ENCODE assay signal across 9 cellular contexts in genomic region chr12:12985817-12986408, GRCh38. TPM values are rescaled to one million over a fixed set of nuclear protein-coding genes. Genes with fewer than 3 reads are reported as not detected.
A peak's percentile ranks its signal among the peaks of the same experiment; 100 is the strongest.
DNase-seq lines count a peak whose midpoint lies in the region; ATAC-seq, FAIRE-seq and TF ChIP-seq lines count a peak whose summit lies in the region.
"Had no signal": no experiment of that assay in that cellular context is flagged by ENCODE, and none has a peak within 500 bp of the region (broad histone marks: within the 10 kb centered on the region; RNA-seq: fewer than 3 reads in every experiment).

No MANE protein-coding gene starts in this region.

- ATAC-seq in HG03097 (IDR thresholded peaks at IDR 0.05; ENCODE audit: low FRiP score, unreplicated experiment), result no peak

- H3K9ac ChIP-seq in astrocyte (ENCODE audit: low read length), result no peak overlapping the region

- H3K4me3 ChIP-seq in HL-60 (replicated peaks; ENCODE audit: insufficient read depth, low read length), result no peak overlapping the region
- no peak overlapping the region for H3K4me3 ChIP-seq in astrocyte (ENCODE audit: insufficient read depth, low read depth, low read length)
- H3K4me3 ChIP-seq: SJSA1 had no signal

- H3K4me1 ChIP-seq in astrocyte (ENCODE audit: insufficient read depth, low read length), result no peaks in the 10 kb centered on the region
- H3K4me1 ChIP-seq: SJSA1 had no signal

- peaks cover 8% of the 10 kb centered on the region for H3K36me3 Mint-ChIP-seq in astrocyte (ENCODE audit: low read depth, unreplicated experiment)
- peaks cover 32% of the 10 kb centered on the region for H3K36me3 Mint-ChIP-seq in mesothelial cell of epicardium

- H3K4me1 Mint-ChIP-seq in astrocyte (ENCODE audit: low read depth, unreplicated experiment) (peaks cover 3% of the 10 kb centered on the region), mesothelial cell of epicardium (peaks cover 12% of the 10 kb centered on the region)

- H4K20me1 ChIP-seq in astrocyte (ENCODE audit: insufficient read depth, low read length), result no peaks in the 10 kb centered on the region

- H3K4me3 Mint-ChIP-seq in astrocyte (ENCODE audit: unreplicated experiment) (no peak overlapping the region), mesothelial cell of epicardium (no peak overlapping the region)

- no peaks in the 10 kb centered on the region for H3K27me3 Mint-ChIP-seq in astrocyte (ENCODE audit: low read depth, unreplicated experiment)
- H3K27me3 Mint-ChIP-seq in mesothelial cell of epicardium (ENCODE audit: low read depth), result no peaks in the 10 kb centered on the region

- H3K27ac ChIP-seq in HL-60 (replicated peaks), result no peak overlapping the region
- no peak overlapping the region for H3K27ac ChIP-seq in astrocyte (ENCODE audit: low read depth, low read length)
- H3K27ac ChIP-seq: SJSA1 had no signal

- H3K9me3 ChIP-seq in astrocyte (ENCODE audit: insufficient read depth, low read depth, low read length), result no peaks in the 10 kb centered on the region
- H3K9me3 ChIP-seq: SJSA1 had no signal

- FAIRE-seq in astrocyte (lab: Jason Lieb, UNC), result no peak

- no peak overlapping the region for H2AFZ ChIP-seq in astrocyte (ENCODE audit: low read depth, low read length)

- H3K27ac Mint-ChIP-seq in astrocyte (ENCODE audit: unreplicated experiment) (no peak overlapping the region), mesothelial cell of epicardium (no peak overlapping the region)

- no peaks in the 10 kb centered on the region for H3K9me3 Mint-ChIP-seq in astrocyte (ENCODE audit: unreplicated experiment)
- no peaks in the 10 kb centered on the region for H3K9me3 Mint-ChIP-seq in mesothelial cell of epicardium

- DNase-seq in EL (peak; percentile 28), HL-60 (ENCODE audit: low read depth in 1 of 2, low spot score in 1 of 2) (peak in 1 of 2 experiments; percentile 14), astrocyte (ENCODE audit: low read depth) (no peak), mesothelial cell of epicardium (ENCODE audit: low spot score in 2 of 2, unreplicated experiment in 2 of 2) (no peak), SK-N-DZ (ENCODE audit: low spot score) (no peak), NCI-H1436 (lab: John Stamatoyannopoulos, UW) (no peak)
- no peak for DNase-seq in activated CD4-positive, alpha-beta T cell treated with anti-CD3 and anti-CD28 coated beads for 1 hour

- no peak overlapping the region for H3K4me2 ChIP-seq in astrocyte (ENCODE audit: low read length)

- no peaks in the 10 kb centered on the region for H3K79me2 ChIP-seq in astrocyte (ENCODE audit: insufficient read depth, low read length)

- H3K36me3 ChIP-seq in astrocyte (ENCODE audit: insufficient read depth, low read length), result peaks cover 12% of the 10 kb centered on the region

- H3K27me3 ChIP-seq in HL-60 (ENCODE audit: insufficient read depth, poor library complexity, severe bottlenecking), result no peaks in the 10 kb centered on the region
- no peaks in the 10 kb centered on the region for H3K27me3 ChIP-seq in astrocyte (ENCODE audit: insufficient read depth, low read length)
- H3K27me3 ChIP-seq: SJSA1 had no signal

- peak; percentile 35 for TF ChIP-seq CTCF in HL-60 (IDR thresholded peaks at IDR 0.05; ENCODE audit: insufficient read depth, low read length)
- TF ChIP-seq CTCF in astrocyte (IDR thresholded peaks at IDR 0.05; ENCODE audit: insufficient read depth, low read depth, low read length), result peak; percentile 58
- TF ChIP-seq CTCF in mesothelial cell of epicardium (IDR thresholded peaks at IDR 0.05; ENCODE audit: unreplicated experiment), result peak; percentile 38

RNA-seq across cellular contexts. Expression of gene HEBP1, which starts 14.2 kb away (rescaled TPM):
- total RNA-seq in astrocyte (27.8 and 28.9 TPM in 2 replicates), mesothelial cell of epicardium (55.0 to 63.5 TPM (median 58.6 TPM) in 3 replicates)
- polyA plus RNA-seq in SK-N-DZ (2014; cell fraction: cytosol; rRNA removed), result 4.4 and 5.2 TPM in 2 replicates
- polyA plus RNA-seq in SK-N-DZ (2014; cell fraction: nucleus; rRNA removed), result 1.0 and 6.1 TPM in 2 replicates

RNA-seq across cellular contexts. Expression of gene GPRC5D, which starts 33.9 kb away (rescaled TPM):
- total RNA-seq in astrocyte, result not detected in 2 replicates
- total RNA-seq in mesothelial cell of epicardium, result not detected in 3 replicates
- polyA plus RNA-seq in SK-N-DZ (2014; cell fraction: cytosol; rRNA removed), result not detected in 2 replicates
- polyA plus RNA-seq in SK-N-DZ (2014; cell fraction: nucleus; rRNA removed), result not detected in 2 replicates
- total RNA-seq: SJSA1 had no signal

RNA-seq across cellular contexts. Expression of gene FAM234B, which starts 58.3 kb away (rescaled TPM):
- total RNA-seq in astrocyte (6.2 and 6.3 TPM in 2 replicates), mesothelial cell of epicardium (8.6 to 9.5 TPM (median 9.1 TPM) in 3 replicates)
- polyA plus RNA-seq in SK-N-DZ (2014; cell fraction: cytosol; rRNA removed), result 10.1 and 13.6 TPM in 2 replicates
- polyA plus RNA-seq in SK-N-DZ (2014; cell fraction: nucleus; rRNA removed), result 6.1 and 7.3 TPM in 2 replicates
